Comparison of ENCODE assay signal across 11 cellular contexts in the genomic region with DNA sequence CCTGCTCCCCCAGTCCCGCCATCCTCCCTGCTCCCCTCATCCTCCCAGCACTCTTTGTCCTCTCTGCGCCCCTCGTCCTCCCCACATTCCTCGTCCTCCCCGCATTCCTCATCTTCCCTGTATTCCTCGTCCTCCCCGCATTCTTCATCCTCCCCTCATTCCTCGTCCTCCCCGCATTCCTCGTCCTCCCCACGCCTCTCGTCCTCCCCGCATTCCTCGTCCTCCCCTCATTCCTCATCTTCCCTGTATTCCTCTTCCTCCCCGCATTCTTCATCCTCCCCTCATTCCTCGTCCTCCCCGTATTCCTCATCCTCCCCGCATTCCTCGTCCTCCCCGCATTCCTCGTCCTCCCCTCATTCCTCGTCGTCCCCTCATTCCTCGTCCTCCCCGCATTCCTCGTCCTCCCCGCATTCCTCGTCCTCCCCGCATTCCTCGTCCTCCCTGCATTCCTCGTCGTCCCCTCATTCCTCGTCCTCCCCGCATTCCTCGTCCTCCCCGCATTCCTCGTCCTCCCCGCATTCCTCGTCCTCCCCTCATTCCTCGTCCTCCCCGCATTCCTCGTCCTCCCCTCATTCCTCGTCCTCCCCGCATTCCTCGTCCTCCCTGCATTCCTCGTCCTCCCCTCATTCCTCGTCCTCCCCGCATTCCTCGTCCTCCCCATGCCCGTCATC. TPM values are rescaled to one million over a fixed set of nuclear protein-coding genes. Genes with fewer than 3 reads are reported as not detected.
DNase-seq lines count a peak whose midpoint lies in the region; ATAC-seq, FAIRE-seq and TF ChIP-seq lines count a peak whose summit lies in the region.
"Not testable (repeated sequence)": the region's sequence is repeated elsewhere in the genome, so short reads cannot be mapped to it uniquely, and the experiment has no call there.
"Had no signal": no experiment of that assay in that cellular context is flagged by ENCODE, and none has a peak within 500 bp of the region (broad histone marks: within the 10 kb centered on the region; RNA-seq: fewer than 3 reads in every experiment).

No MANE protein-coding gene starts in this region.

- POLR2A ChIA-PET in HepG2 (lab: Yijun Ruan, JAX), result not testable (repeated sequence)

- peaks cover 48% of the 10 kb centered on the region for H3K4me1 ChIP-seq in BLaER1
- not testable (repeated sequence) for H3K4me1 ChIP-seq in H9 (ENCODE audit: insufficient read depth, low read length); ectodermal cell (ENCODE audit: control insufficient read depth, insufficient read depth, low read length); HepG2 (ENCODE audit: insufficient read depth, low read length)

- not testable (repeated sequence) for H2BK12ac ChIP-seq in H9 (ENCODE audit: insufficient read length, low read depth, low read length)

- peak overlapping the region; percentile 81 for H3K18ac ChIP-seq in H9 (ENCODE audit: insufficient read length, low read depth, low read length)

- not testable (repeated sequence) for TF ChIP-seq CTCF in H9 (conservative IDR thresholded peaks at IDR 0.05); endothelial cell (IDR thresholded peaks at IDR 0.05; ENCODE audit: unreplicated experiment); HepG2 (CRISPR knock-in tag; IDR thresholded peaks at IDR 0.05); nephron progenitor cell (IDR thresholded peaks at IDR 0.05)

- not testable (repeated sequence) for TF ChIP-seq RAD21 in Ishikawa (IDR thresholded peaks at IDR 0.05; ENCODE audit: low read depth); HepG2 (CRISPR knock-in tag; IDR thresholded peaks at IDR 0.05)

- peak overlapping the region; percentile 56 for H2BK5ac ChIP-seq in H9 (ENCODE audit: insufficient read length, low read length)

- TF ChIP-seq POLR2A in HepG2 (IDR thresholded peaks at IDR 0.05; ENCODE audit: insufficient read depth in 1 of 2, low read depth in 2 of 2, low read length in 2 of 2), result not testable (repeated sequence)

- 100% methylated on average over 24 of the region's 50 CpGs for WGBS in H9 (ENCODE audit: extremely low coverage, insufficient read length, low lambda C conversion rate)
- 95% methylated on average over 50 of the region's 50 CpGs for WGBS in ectodermal cell, 2 experiments
- WGBS in HepG2 (ENCODE audit: low lambda C conversion rate), result 96% methylated on average over 50 of the region's 50 CpGs

- peaks cover 94% of the 10 kb centered on the region for H3K36me3 ChIP-seq in BLaER1
- H3K36me3 ChIP-seq in ectodermal cell (ENCODE audit: control insufficient read depth, insufficient read depth, low read length), result not testable (repeated sequence)
- peaks cover 27 to 55% of the 10 kb centered on the region in 2 experiments for H3K36me3 ChIP-seq in HepG2 (replicated peaks in 1 of 2; ENCODE audit: control insufficient read depth in 1 of 2, insufficient read depth in 2 of 2, low read length in 2 of 2)

- H3K4me2 ChIP-seq in BLaER1; H9 (ENCODE audit: insufficient read depth, insufficient read length, low read length); HepG2 (ENCODE audit: low read depth, low read length): not testable (repeated sequence)

- H3K79me2 ChIP-seq in H9 (ENCODE audit: insufficient read depth, low read length), result not testable (repeated sequence)
- H3K79me2 ChIP-seq in HepG2 (ENCODE audit: insufficient read depth, low read length), result peaks cover 23% of the 10 kb centered on the region

- H3K14ac ChIP-seq in H9 (ENCODE audit: insufficient read depth, low read length), result not testable (repeated sequence)

- H3K9me3 ChIP-seq in BLaER1; H9 (ENCODE audit: control insufficient read depth, low read depth, low read length); ectodermal cell (ENCODE audit: control insufficient read depth, low read length); HepG2 (ENCODE audit: low read length): not testable (repeated sequence)

- H4K5ac ChIP-seq in H9 (ENCODE audit: insufficient read length, low read depth, low read length), result peak overlapping the region; percentile 73

- not testable (repeated sequence) for H2BK20ac ChIP-seq in H9 (ENCODE audit: low read depth, low read length, poor library complexity, severe bottlenecking)

- not testable (repeated sequence) for ATAC-seq in HepG2; stimulated activated naive B cell treated with anti-CD40 and anti-IgM and Interleukin-4, amounts not matched to agents 10 μg/mL and 1 μg/mL and 100 μg/mL, for 72 hours (replicated peaks)

- not testable (repeated sequence) for H3K27me3 Mint-ChIP-seq in H9 (ENCODE audit: low read depth); nephron progenitor cell (ENCODE audit: low read depth, poor library complexity); stimulated activated naive B cell treated with anti-CD40 and anti-IgM and Interleukin-4, amounts not matched to agents 10 μg/mL and 1 μg/mL and 100 μg/mL, for 72 hours
- peaks cover 11% of the 10 kb centered on the region for H3K27me3 Mint-ChIP-seq in endothelial cell (ENCODE audit: unreplicated experiment)

- not testable (repeated sequence) for H2AFZ ChIP-seq in H9 (ENCODE audit: low read length); HepG2 (ENCODE audit: low read length)

- not testable (repeated sequence) for FAIRE-seq in HepG2 (lab: Jason Lieb, UNC)

- not testable (repeated sequence) for H2BK15ac ChIP-seq in H9 (ENCODE audit: low read depth, low read length)

- not testable (repeated sequence) for H3K4me1 Mint-ChIP-seq in H9; endothelial cell (ENCODE audit: unreplicated experiment); nephron progenitor cell
- peaks cover 25 to 27% of the 10 kb centered on the region in 2 donors for H3K4me1 Mint-ChIP-seq in stimulated activated naive B cell treated with anti-CD40 and anti-IgM and Interleukin-4, amounts not matched to agents 10 μg/mL and 1 μg/mL and 100 μg/mL, for 72 hours

- intact Hi-C loops in HepG2 (cut with micrococcal nuclease; ENCODE audit: unreplicated experiment), result not testable (repeated sequence)

- not testable (repeated sequence) for H3K79me1 ChIP-seq in H9 (ENCODE audit: insufficient read depth, low read depth, low read length, poor library complexity, severe bottlenecking)

- peak overlapping the region; percentile 30; the same call in 1 of the 2 replicates for H3K27ac ChIP-seq in BLaER1
- H3K27ac ChIP-seq in H9 (ENCODE audit: insufficient read length, low read depth, low read length); HepG2 (ENCODE audit: extremely low read length, insufficient read depth, low read length): not testable (repeated sequence)
- peak overlapping the region; percentile 87 for H3K27ac ChIP-seq in ectodermal cell (ENCODE audit: insufficient read depth, low read depth, low read length, poor library complexity, severe bottlenecking)

- H4K20me1 ChIP-seq in BLaER1 (peaks cover 100% of the 10 kb centered on the region), HepG2 (ENCODE audit: insufficient read depth, low read length) (peaks cover 19% of the 10 kb centered on the region; the same call in 1 of the 2 replicates)
- H4K20me1 ChIP-seq in H9 (ENCODE audit: control insufficient read depth, insufficient read depth, insufficient read length), result not testable (repeated sequence)

- not testable (repeated sequence) for H3K9me3 Mint-ChIP-seq in H9; endothelial cell (ENCODE audit: unreplicated experiment); nephron progenitor cell; stimulated activated naive B cell treated with anti-CD40 and anti-IgM and Interleukin-4, amounts not matched to agents 10 μg/mL and 1 μg/mL and 100 μg/mL, for 72 hours

- H3K56ac ChIP-seq in H9 (ENCODE audit: insufficient read length, low read depth, low read length), result not testable (repeated sequence)

- not testable (repeated sequence) for H2AK5ac ChIP-seq in H9 (ENCODE audit: insufficient read length, low read length)

- H4K8ac ChIP-seq in H9 (replicated peaks; ENCODE audit: insufficient read length, low read depth, low read length), result not testable (repeated sequence)

- not testable (repeated sequence) for H3K23ac ChIP-seq in H9 (ENCODE audit: insufficient read length, low read depth, low read length)

- TF ChIP-seq EP300 in Ishikawa (IDR thresholded peaks at IDR 0.05; ENCODE audit: borderline replicate concordance); HepG2 (IDR thresholded peaks at IDR 0.05; ENCODE audit: low read depth in 2 of 2, low read length in 2 of 2); HepG2 (CRISPR knock-in tag; IDR thresholded peaks at IDR 0.05; ENCODE audit: borderline replicate concordance): not testable (repeated sequence)

- not testable (repeated sequence) for H3K23me2 ChIP-seq in H9 (ENCODE audit: insufficient read length, low read depth, low read length, poor library complexity, severe bottlenecking)

- H3T11ph ChIP-seq in H9 (ENCODE audit: low read length), result not testable (repeated sequence)

- not testable (repeated sequence) for H3K9ac ChIP-seq in BLaER1; H9 (ENCODE audit: extremely low read depth, insufficient read length, low read length); HepG2 (ENCODE audit: insufficient read depth, low read depth, low read length)

- not testable (repeated sequence) for BruUV-seq in HepG2 (replicated peaks; lab: Mats Ljungman, UMichigan)

- H2BK120ac ChIP-seq in H9 (ENCODE audit: low read depth, low read length, poor library complexity, severe bottlenecking), result not testable (repeated sequence)

- peak overlapping the region in 2 of 3 experiments; percentile 27 to 97; a peak in 3 of 7 replicates for H3K27ac Mint-ChIP-seq in H9
- not testable (repeated sequence) for H3K27ac Mint-ChIP-seq in endothelial cell (ENCODE audit: unreplicated experiment)
- peak overlapping the region; percentile 94 for H3K27ac Mint-ChIP-seq in nephron progenitor cell
- H3K27ac Mint-ChIP-seq in stimulated activated naive B cell treated with anti-CD40 and anti-IgM and Interleukin-4, amounts not matched to agents 10 μg/mL and 1 μg/mL and 100 μg/mL, for 72 hours, result peak overlapping the region; percentile 47

- peak overlapping the region; percentile 43 for H4K91ac ChIP-seq in H9 (ENCODE audit: insufficient read length, low read depth, low read length)

- DNase-seq in H9; endothelial cell (ENCODE audit: low spot score); HepG2 (ENCODE audit: low spot score); nephron progenitor cell; stimulated activated naive B cell treated with anti-CD40 and anti-IgM and Interleukin-4, amounts not matched to agents 10 μg/mL and 1 μg/mL and 100 μg/mL, for 72 hours: not testable (repeated sequence)

- H3K4ac ChIP-seq in H9 (ENCODE audit: low read depth, low read length), result not testable (repeated sequence)

- not testable (repeated sequence) for H3K4me3 ChIP-seq in BLaER1; ectodermal cell (ENCODE audit: insufficient read depth, low read depth, low read length); HepG2 (replicated peaks in 1 of 3; ENCODE audit: insufficient read depth in 1 of 3, low read depth in 2 of 3, low read length in 3 of 3)

- not testable (repeated sequence) for H3K27me3 ChIP-seq in BLaER1; H9 (ENCODE audit: insufficient read depth, low read length); ectodermal cell (ENCODE audit: control insufficient read depth, insufficient read depth, low read length, poor library complexity, severe bottlenecking); HepG2 (ENCODE audit: control insufficient read depth in 1 of 2, insufficient read depth in 2 of 2, low read length in 2 of 2)

- H3K36me3 Mint-ChIP-seq in H9 (ENCODE audit: insufficient read depth in 1 of 3, low read depth in 3 of 3) (peaks cover 18 to 35% (median 35%) of the 10 kb centered on the region in 3 experiments), endothelial cell (ENCODE audit: low read depth, unreplicated experiment) (peaks cover 23% of the 10 kb centered on the region), nephron progenitor cell (ENCODE audit: low read depth) (peaks cover 23% of the 10 kb centered on the region)
- peaks cover 51 to 58% of the 10 kb centered on the region in 2 donors for H3K36me3 Mint-ChIP-seq in stimulated activated naive B cell treated with anti-CD40 and anti-IgM and Interleukin-4, amounts not matched to agents 10 μg/mL and 1 μg/mL and 100 μg/mL, for 72 hours

- in situ Hi-C loops in HepG2 (cut with HindIII; ENCODE audit: extremely low pct_ligation_motif_present, low pct_unique_long_range_greater_than_20kb), result not testable (repeated sequence)

- CTCF ChIA-PET in HepG2 (lab: Yijun Ruan, JAX; ENCODE audit: low intra/inter-chr PET ratio, low total read pairs), result not testable (repeated sequence)

- not testable (repeated sequence) for H3K4me3 Mint-ChIP-seq in H9; nephron progenitor cell; stimulated activated naive B cell treated with anti-CD40 and anti-IgM and Interleukin-4, amounts not matched to agents 10 μg/mL and 1 μg/mL and 100 μg/mL, for 72 hours
- H3K4me3 Mint-ChIP-seq in endothelial cell (ENCODE audit: unreplicated experiment), result peak overlapping the region; percentile 21

RNA-seq across cellular contexts. Expression of gene PLEKHJ1, which starts 35.4 kb away (rescaled TPM):
- total RNA-seq in H9 (2021) (139 and 148 TPM in 2 replicates), endothelial cell (ENCODE audit: unreplicated experiment) (126 TPM), HepG2 (2016; rRNA removed; fragmentation: Illumina TruSeq; extraction: Trizol) (108 and 130 TPM in 2 replicates)
- polyA plus RNA-seq in ectodermal cell (2013, experiment 1 of 4), result 97.9 TPM
- 94.4 TPM for polyA plus RNA-seq in ectodermal cell (2013, experiment 2 of 4)
- polyA plus RNA-seq in ectodermal cell (2013, experiment 3 of 4), result 94.8 TPM
- 99.3 TPM for polyA plus RNA-seq in ectodermal cell (2013, experiment 4 of 4)
- 129 and 146 TPM in 2 replicates for total RNA-seq in HepG2 (2016; cell fraction: cytosol; rRNA removed; fragmentation: Illumina TruSeq; extraction: Trizol; ENCODE audit: low read depth)
- 99.2 and 143 TPM in 2 replicates for total RNA-seq in HepG2 (2016; cell fraction: insoluble cytoplasmic fraction; rRNA removed; fragmentation: Illumina TruSeq; extraction: Trizol)
- total RNA-seq in HepG2 (2016; cell fraction: membrane; rRNA removed; fragmentation: Illumina TruSeq; extraction: Trizol), result 198 and 217 TPM in 2 replicates
- 72.7 and 85.2 TPM in 2 replicates for total RNA-seq in HepG2 (2016; cell fraction: nucleus; rRNA removed; fragmentation: Illumina TruSeq; extraction: Trizol)
- polyA plus RNA-seq in HepG2 (2011; rRNA removed), result 70.5 and 89.7 TPM in 2 replicates
- polyA plus RNA-seq in HepG2 (2011; cell fraction: cytosol; rRNA removed), result 94.0 and 125 TPM in 2 replicates
- polyA plus RNA-seq in HepG2 (2011; cell fraction: nucleus; rRNA removed), result 130 and 144 TPM in 2 replicates
- 41.8 and 57.9 TPM in 2 replicates for polyA plus RNA-seq in HepG2 (2012)
- 147 and 176 TPM in 2 replicates for polyA plus RNA-seq in HepG2 (2016; cell fraction: cytosol; fragmentation: Illumina TruSeq; extraction: Trizol; ENCODE audit: low read depth)
- polyA plus RNA-seq in HepG2 (2016; cell fraction: insoluble cytoplasmic fraction; fragmentation: Illumina TruSeq; extraction: Trizol; ENCODE audit: low read depth), result 97.4 and 103 TPM in 2 replicates
- 170 and 175 TPM in 2 replicates for polyA plus RNA-seq in HepG2 (2016; cell fraction: membrane; fragmentation: Illumina TruSeq; extraction: Trizol; ENCODE audit: low read depth)
- polyA plus RNA-seq in HepG2 (2016; cell fraction: nucleus; fragmentation: Illumina TruSeq; extraction: Trizol; ENCODE audit: insufficient read depth, low read depth), result 156 and 163 TPM in 2 replicates
- 33.4 and 58.0 TPM in 2 replicates for polyA minus RNA-seq in HepG2 (2011; rRNA and poly(A)+ RNA removed; ENCODE audit: low replicate concordance)
- polyA minus RNA-seq in HepG2 (2011; cell fraction: cytosol; rRNA and poly(A)+ RNA removed), result 18.1 and 22.7 TPM in 2 replicates
- polyA minus RNA-seq in HepG2 (2011; cell fraction: nucleus; rRNA and poly(A)+ RNA removed), result 23.2 and 28.0 TPM in 2 replicates

RNA-seq across cellular contexts. Expression of gene SF3A2, which starts 35.9 kb away (rescaled TPM):
- total RNA-seq in H9 (2021) (166 and 167 TPM in 2 replicates), endothelial cell (ENCODE audit: unreplicated experiment) (137 TPM), HepG2 (2016; rRNA removed; fragmentation: Illumina TruSeq; extraction: Trizol) (8.8 and 10.1 TPM in 2 replicates)
- polyA plus RNA-seq in ectodermal cell (2013, experiment 1 of 4), result 126 TPM
- polyA plus RNA-seq in ectodermal cell (2013, experiment 2 of 4), result 121 TPM
- 127 TPM for polyA plus RNA-seq in ectodermal cell (2013, experiment 3 of 4)
- 127 TPM for polyA plus RNA-seq in ectodermal cell (2013, experiment 4 of 4)
- total RNA-seq in HepG2 (2016; cell fraction: cytosol; rRNA removed; fragmentation: Illumina TruSeq; extraction: Trizol; ENCODE audit: low read depth), result 11.7 and 13.9 TPM in 2 replicates
- 8.6 and 13.2 TPM in 2 replicates for total RNA-seq in HepG2 (2016; cell fraction: insoluble cytoplasmic fraction; rRNA removed; fragmentation: Illumina TruSeq; extraction: Trizol)
- total RNA-seq in HepG2 (2016; cell fraction: membrane; rRNA removed; fragmentation: Illumina TruSeq; extraction: Trizol), result 13.1 and 15.2 TPM in 2 replicates
- total RNA-seq in HepG2 (2016; cell fraction: nucleus; rRNA removed; fragmentation: Illumina TruSeq; extraction: Trizol), result 16.1 and 17.8 TPM in 2 replicates
- 7.9 and 8.6 TPM in 2 replicates for polyA plus RNA-seq in HepG2 (2011; rRNA removed)
- 6.1 and 7.3 TPM in 2 replicates for polyA plus RNA-seq in HepG2 (2011; cell fraction: cytosol; rRNA removed)
- polyA plus RNA-seq in HepG2 (2011; cell fraction: nucleus; rRNA removed), result 34.7 and 47.7 TPM in 2 replicates
- polyA plus RNA-seq in HepG2 (2012), result 34.0 and 34.2 TPM in 2 replicates
- 12.1 and 13.8 TPM in 2 replicates for polyA plus RNA-seq in HepG2 (2016; cell fraction: cytosol; fragmentation: Illumina TruSeq; extraction: Trizol; ENCODE audit: low read depth)
- 18.7 and 31.5 TPM in 2 replicates for polyA plus RNA-seq in HepG2 (2016; cell fraction: insoluble cytoplasmic fraction; fragmentation: Illumina TruSeq; extraction: Trizol; ENCODE audit: low read depth)
- 17.7 and 21.0 TPM in 2 replicates for polyA plus RNA-seq in HepG2 (2016; cell fraction: membrane; fragmentation: Illumina TruSeq; extraction: Trizol; ENCODE audit: low read depth)
- polyA plus RNA-seq in HepG2 (2016; cell fraction: nucleus; fragmentation: Illumina TruSeq; extraction: Trizol; ENCODE audit: insufficient read depth, low read depth), result 46.1 and 47.0 TPM in 2 replicates
- polyA minus RNA-seq in HepG2 (2011; rRNA and poly(A)+ RNA removed; ENCODE audit: low replicate concordance), result 20.0 and 24.2 TPM in 2 replicates
- polyA minus RNA-seq in HepG2 (2011; cell fraction: cytosol; rRNA and poly(A)+ RNA removed), result 16.0 and 20.6 TPM in 2 replicates
- 34.1 and 34.2 TPM in 2 replicates for polyA minus RNA-seq in HepG2 (2011; cell fraction: nucleus; rRNA and poly(A)+ RNA removed)

RNA-seq across cellular contexts. Expression of gene DOT1L, which starts 37.0 kb away (rescaled TPM):
- total RNA-seq in H9 (2021), result 78.5 and 81.6 TPM in 2 replicates
- 80.9 TPM for polyA plus RNA-seq in ectodermal cell (2013, experiment 1 of 4)
- polyA plus RNA-seq in ectodermal cell (2013, experiment 2 of 4), result 81.3 TPM
- 66.7 TPM for polyA plus RNA-seq in ectodermal cell (2013, experiment 3 of 4)
- 70.0 TPM for polyA plus RNA-seq in ectodermal cell (2013, experiment 4 of 4)
- total RNA-seq in endothelial cell (ENCODE audit: unreplicated experiment), result 57.1 TPM
- 7.5 and 9.7 TPM in 2 replicates for total RNA-seq in HepG2 (2016; rRNA removed; fragmentation: Illumina TruSeq; extraction: Trizol)
- 20.6 and 20.7 TPM in 2 replicates for total RNA-seq in HepG2 (2016; cell fraction: cytosol; rRNA removed; fragmentation: Illumina TruSeq; extraction: Trizol; ENCODE audit: low read depth)
- total RNA-seq in HepG2 (2016; cell fraction: insoluble cytoplasmic fraction; rRNA removed; fragmentation: Illumina TruSeq; extraction: Trizol), result 6.4 and 8.2 TPM in 2 replicates
- total RNA-seq in HepG2 (2016; cell fraction: membrane; rRNA removed; fragmentation: Illumina TruSeq; extraction: Trizol), result 12.0 and 15.8 TPM in 2 replicates
- 12.3 and 14.9 TPM in 2 replicates for total RNA-seq in HepG2 (2016; cell fraction: nucleus; rRNA removed; fragmentation: Illumina TruSeq; extraction: Trizol)
- 14.6 and 17.9 TPM in 2 replicates for polyA plus RNA-seq in HepG2 (2011; rRNA removed)
- 6.1 and 9.5 TPM in 2 replicates for polyA plus RNA-seq in HepG2 (2011; cell fraction: cytosol; rRNA removed)
- 138 and 210 TPM in 2 replicates for polyA plus RNA-seq in HepG2 (2011; cell fraction: nucleus; rRNA removed)
- 22.3 and 23.3 TPM in 2 replicates for polyA plus RNA-seq in HepG2 (2012)
- 2.5 and 3.3 TPM in 2 replicates for polyA plus RNA-seq in HepG2 (2016; cell fraction: cytosol; fragmentation: Illumina TruSeq; extraction: Trizol; ENCODE audit: low read depth)
- 10.5 and 15.3 TPM in 2 replicates for polyA plus RNA-seq in HepG2 (2016; cell fraction: insoluble cytoplasmic fraction; fragmentation: Illumina TruSeq; extraction: Trizol; ENCODE audit: low read depth)
- polyA plus RNA-seq in HepG2 (2016; cell fraction: membrane; fragmentation: Illumina TruSeq; extraction: Trizol; ENCODE audit: low read depth), result 7.1 TPM in 2 replicates
- 76.0 and 84.3 TPM in 2 replicates for polyA plus RNA-seq in HepG2 (2016; cell fraction: nucleus; fragmentation: Illumina TruSeq; extraction: Trizol; ENCODE audit: insufficient read depth, low read depth)
- polyA minus RNA-seq in HepG2 (2011; rRNA and poly(A)+ RNA removed; ENCODE audit: low replicate concordance), result 36.8 and 45.6 TPM in 2 replicates
- polyA minus RNA-seq in HepG2 (2011; cell fraction: cytosol; rRNA and poly(A)+ RNA removed), result 21.6 and 26.0 TPM in 2 replicates
- polyA minus RNA-seq in HepG2 (2011; cell fraction: nucleus; rRNA and poly(A)+ RNA removed), result 30.1 and 31.9 TPM in 2 replicates

RNA-seq across cellular contexts. Expression of gene AMH, which starts 48.4 kb away (rescaled TPM):
- total RNA-seq in H9 (2021) (70.2 and 70.7 TPM in 2 replicates), endothelial cell (ENCODE audit: unreplicated experiment) (5.6 TPM), HepG2 (2016; rRNA removed; fragmentation: Illumina TruSeq; extraction: Trizol) (0.18 TPM in 1 of 2 replicates, not detected in the other)
- polyA plus RNA-seq in ectodermal cell (2013, experiment 1 of 4), result 10.0 TPM
- 7.4 TPM for polyA plus RNA-seq in ectodermal cell (2013, experiment 2 of 4)
- 4.4 TPM for polyA plus RNA-seq in ectodermal cell (2013, experiment 3 of 4)
- polyA plus RNA-seq in ectodermal cell (2013, experiment 4 of 4), result 6.0 TPM
- total RNA-seq in HepG2 (2016; cell fraction: cytosol; rRNA removed; fragmentation: Illumina TruSeq; extraction: Trizol; ENCODE audit: low read depth), result not detected in 2 replicates
- total RNA-seq in HepG2 (2016; cell fraction: insoluble cytoplasmic fraction; rRNA removed; fragmentation: Illumina TruSeq; extraction: Trizol), result not detected in 2 replicates
- 0.09 TPM in 1 of 2 replicates, not detected in the other for total RNA-seq in HepG2 (2016; cell fraction: membrane; rRNA removed; fragmentation: Illumina TruSeq; extraction: Trizol)
- not detected in 2 replicates for total RNA-seq in HepG2 (2016; cell fraction: nucleus; rRNA removed; fragmentation: Illumina TruSeq; extraction: Trizol)
- polyA plus RNA-seq in HepG2 (2011; rRNA removed), result 0.03 and 0.04 TPM in 2 replicates
- 0.05 TPM in 1 of 2 replicates, not detected in the other for polyA plus RNA-seq in HepG2 (2011; cell fraction: cytosol; rRNA removed)
- 1.2 and 2.0 TPM in 2 replicates for polyA plus RNA-seq in HepG2 (2011; cell fraction: nucleus; rRNA removed)
- 0.08 TPM in 1 of 2 replicates, not detected in the other for polyA plus RNA-seq in HepG2 (2012)
- 0.06 TPM in 1 of 2 replicates, not detected in the other for polyA plus RNA-seq in HepG2 (2016; cell fraction: cytosol; fragmentation: Illumina TruSeq; extraction: Trizol; ENCODE audit: low read depth)
- not detected in 2 replicates for polyA plus RNA-seq in HepG2 (2016; cell fraction: insoluble cytoplasmic fraction; fragmentation: Illumina TruSeq; extraction: Trizol; ENCODE audit: low read depth)
- not detected in 2 replicates for polyA plus RNA-seq in HepG2 (2016; cell fraction: membrane; fragmentation: Illumina TruSeq; extraction: Trizol; ENCODE audit: low read depth)
- 0.51 TPM in 2 replicates for polyA plus RNA-seq in HepG2 (2016; cell fraction: nucleus; fragmentation: Illumina TruSeq; extraction: Trizol; ENCODE audit: insufficient read depth, low read depth)
- 0.48 and 1.0 TPM in 2 replicates for polyA minus RNA-seq in HepG2 (2011; rRNA and poly(A)+ RNA removed; ENCODE audit: low replicate concordance)
- not detected in 2 replicates for polyA minus RNA-seq in HepG2 (2011; cell fraction: cytosol; rRNA and poly(A)+ RNA removed)
- polyA minus RNA-seq in HepG2 (2011; cell fraction: nucleus; rRNA and poly(A)+ RNA removed), result 0.62 TPM in 1 of 2 replicates, not detected in the other
- polyA plus RNA-seq: AG04450; CD14-positive monocyte; CD8-positive, alpha-beta memory T cell had no signal

RNA-seq across cellular contexts. Expression of gene AP3D1, which starts 49.4 kb away (rescaled TPM):
- total RNA-seq in H9 (2021) (142 and 147 TPM in 2 replicates), endothelial cell (ENCODE audit: unreplicated experiment) (169 TPM), HepG2 (2016; rRNA removed; fragmentation: Illumina TruSeq; extraction: Trizol) (73.5 and 82.6 TPM in 2 replicates)
- 169 TPM for polyA plus RNA-seq in ectodermal cell (2013, experiment 1 of 4)
- polyA plus RNA-seq in ectodermal cell (2013, experiment 2 of 4), result 160 TPM
- 107 TPM for polyA plus RNA-seq in ectodermal cell (2013, experiment 3 of 4)
- polyA plus RNA-seq in ectodermal cell (2013, experiment 4 of 4), result 117 TPM
- 30.1 and 33.5 TPM in 2 replicates for total RNA-seq in HepG2 (2016; cell fraction: cytosol; rRNA removed; fragmentation: Illumina TruSeq; extraction: Trizol; ENCODE audit: low read depth)
- total RNA-seq in HepG2 (2016; cell fraction: insoluble cytoplasmic fraction; rRNA removed; fragmentation: Illumina TruSeq; extraction: Trizol), result 55.4 and 84.4 TPM in 2 replicates
- 61.4 and 65.9 TPM in 2 replicates for total RNA-seq in HepG2 (2016; cell fraction: membrane; rRNA removed; fragmentation: Illumina TruSeq; extraction: Trizol)
- 44.7 and 54.3 TPM in 2 replicates for total RNA-seq in HepG2 (2016; cell fraction: nucleus; rRNA removed; fragmentation: Illumina TruSeq; extraction: Trizol)
- 68.0 and 78.6 TPM in 2 replicates for polyA plus RNA-seq in HepG2 (2011; rRNA removed)
- polyA plus RNA-seq in HepG2 (2011; cell fraction: cytosol; rRNA removed), result 50.1 and 66.2 TPM in 2 replicates
- polyA plus RNA-seq in HepG2 (2011; cell fraction: nucleus; rRNA removed), result 236 and 270 TPM in 2 replicates
- 61.5 and 82.7 TPM in 2 replicates for polyA plus RNA-seq in HepG2 (2012)
- polyA plus RNA-seq in HepG2 (2016; cell fraction: cytosol; fragmentation: Illumina TruSeq; extraction: Trizol; ENCODE audit: low read depth), result 11.6 and 13.9 TPM in 2 replicates
- polyA plus RNA-seq in HepG2 (2016; cell fraction: insoluble cytoplasmic fraction; fragmentation: Illumina TruSeq; extraction: Trizol; ENCODE audit: low read depth), result 71.2 and 87.4 TPM in 2 replicates
- polyA plus RNA-seq in HepG2 (2016; cell fraction: membrane; fragmentation: Illumina TruSeq; extraction: Trizol; ENCODE audit: low read depth), result 38.5 and 41.5 TPM in 2 replicates
- polyA plus RNA-seq in HepG2 (2016; cell fraction: nucleus; fragmentation: Illumina TruSeq; extraction: Trizol; ENCODE audit: insufficient read depth, low read depth), result 139 and 143 TPM in 2 replicates
- 72.3 and 142 TPM in 2 replicates for polyA minus RNA-seq in HepG2 (2011; rRNA and poly(A)+ RNA removed; ENCODE audit: low replicate concordance)
- polyA minus RNA-seq in HepG2 (2011; cell fraction: cytosol; rRNA and poly(A)+ RNA removed), result 54.0 and 70.6 TPM in 2 replicates
- 44.3 and 51.8 TPM in 2 replicates for polyA minus RNA-seq in HepG2 (2011; cell fraction: nucleus; rRNA and poly(A)+ RNA removed)
